In genomic region chr2:140986456-140986855, GRCh38 we compare ENCODE assay signal across 1 cellular context.
TF ChIP-seq lines count a peak whose summit lies in the region.

No MANE protein-coding gene starts in this region.

TF ChIP-seq in GM23338, 12 proteins besides CTCF, POLR2A, EP300 and RAD21:
- TF ChIP-seq ZNF331 (CRISPR knock-in tag; IDR thresholded peaks at IDR 0.05; ENCODE audit: low read depth) (no peak), ZNF114 (CRISPR knock-in tag; IDR thresholded peaks at IDR 0.05) (no peak), REST (IDR thresholded peaks at IDR 0.05; ENCODE audit: unreplicated experiment) (no peak), ZNF462 (CRISPR knock-in tag; IDR thresholded peaks at IDR 0.05) (peak; percentile 94), EZH2phosphoT487 (IDR thresholded peaks at IDR 0.05; ENCODE audit: unreplicated experiment) (no peak), POLR2AphosphoS5 (IDR thresholded peaks at IDR 0.05; ENCODE audit: low read depth) (no peak)
